22 cellular contexts compared by ENCODE assay signal in genomic region chr6:90918361-90918760, GRCh38.
"Had no signal": no experiment of that assay in that cellular context is flagged by ENCODE, and none has a peak within 500 bp of the region (broad histone marks: within the 10 kb centered on the region; RNA-seq: fewer than 3 reads in every experiment).

No MANE protein-coding gene starts in this region.

- DNase-seq: activated CD4-positive, alpha-beta memory T cell treated with anti-CD3 and anti-CD28 coated beads for 36 hours; activated CD4-positive, alpha-beta T cell treated with anti-CD3 and anti-CD28 coated beads, Interleukin-2, amount 10 ng/mL, durations not matched to agents 7 days and 5 days; activated CD4-positive, CD25-positive, alpha-beta regulatory T cell; activated CD8-positive, alpha-beta memory T cell treated with anti-CD3 and anti-CD28 coated beads for 24 hours; activated gamma-delta T cell; activated naive CD4-positive, alpha-beta T cell treated with anti-CD3 and anti-CD28 coated beads for 36 hours; activated naive CD8-positive, alpha-beta T cell treated with anti-CD3 and anti-CD28 coated beads for 36 hours; activated T-cell treated with anti-CD3 and anti-CD28 coated beads, Interleukin-2, amount 50 U/mL, for 4 hours; brain microvascular endothelial cell; cerebellar nuclear complex; colonic mucosa; NCI-H1105 treated with DMSO at 0.1 percent for 48 hours; NCI-H1436 treated with DMSO at 0.1 percent for 48 hours; NCI-H187; NCI-H2081; NCI-H510A treated with DMSO at 0.1 percent for 48 hours; NCI-H69; PC-9; SHP77 treated with DMSO at 0.1 percent for 48 hours; T-helper 17 cell; T-helper 9 cell had no signal

- ATAC-seq: activated T-cell treated with anti-CD3 and anti-CD28 coated beads, Interleukin-2, amount 50 U/mL, for 4 hours; activated T-helper 17 cell treated with anti-CD3 and anti-CD28 coated beads, Interleukin-2, amount 50 U/mL, for 72 hours; T-helper 17 cell had no signal
